ENCODE assay signal across 24 cellular contexts in genomic region chr13:28613562-28613961, GRCh38. TPM values are rescaled to one million over a fixed set of nuclear protein-coding genes. Genes with fewer than 3 reads are reported as not detected.
DNase-seq lines count a peak whose midpoint lies in the region; ATAC-seq and TF ChIP-seq lines count a peak whose summit lies in the region.
"Had no signal": no experiment of that assay in that cellular context is flagged by ENCODE, and none has a peak within 500 bp of the region (broad histone marks: within the 10 kb centered on the region; RNA-seq: fewer than 3 reads in every experiment).

No MANE protein-coding gene starts in this region.

- H3K36me3 ChIP-seq in GM23338 (ENCODE audit: insufficient read depth) (no peaks in the 10 kb centered on the region), colonic mucosa (no peaks in the 10 kb centered on the region)
- H3K36me3 ChIP-seq: SJSA1 had no signal

- no peaks in the 10 kb centered on the region for H3K36me3 Mint-ChIP-seq in GM23338 (ENCODE audit: low read depth)
- H3K36me3 Mint-ChIP-seq: CD14-positive monocyte had no signal

- H3K9me2 ChIP-seq in GM23338 (ENCODE audit: insufficient read depth): peaks cover 8% of the 10 kb centered on the region; the same call in 1 of the 2 replicates

- no peaks in the 10 kb centered on the region for H3K9me3 ChIP-seq in colonic mucosa
- H3K9me3 ChIP-seq: SJSA1 had no signal

- H3K4me1 Mint-ChIP-seq in GM23338: no peaks in the 10 kb centered on the region
- H3K4me1 Mint-ChIP-seq: B cell had no signal

- peak overlapping the region; percentile 69; the same call in 1 of the 2 replicates for H2AFZ ChIP-seq in GM23338

- no peaks in the 10 kb centered on the region; the same call in 2 of the 3 replicates for H3K9me3 Mint-ChIP-seq in GM23338
- H3K9me3 Mint-ChIP-seq: HFFc6 had no signal

- no peak overlapping the region for H3K27ac Mint-ChIP-seq in GM23338
- H3K27ac Mint-ChIP-seq: B cell, CD14-positive monocyte, HFFc6 had no signal

- H3K27ac ChIP-seq in GM23338 (ENCODE audit: low read depth): no peak overlapping the region
- no peak overlapping the region for H3K27ac ChIP-seq in colonic mucosa
- H3K27ac ChIP-seq: HL-60, SJSA1 had no signal

- no peaks in the 10 kb centered on the region for H4K20me1 ChIP-seq in GM23338 (replicated peaks; ENCODE audit: insufficient read depth)

- no peaks in the 10 kb centered on the region for H3F3A ChIP-seq in GM23338 (replicated peaks; ENCODE audit: low read depth)

- H3K79me2 ChIP-seq in GM23338 (replicated peaks; ENCODE audit: insufficient read depth): no peaks in the 10 kb centered on the region

- H3K27me3 Mint-ChIP-seq in GM23338 (ENCODE audit: insufficient read depth, low read depth, poor library complexity): no peaks in the 10 kb centered on the region

- no peak overlapping the region for H3K4me3 ChIP-seq in GM23338
- no peak overlapping the region for H3K4me3 ChIP-seq in colonic mucosa
- H3K4me3 ChIP-seq: SJSA1 had no signal

- DNase-seq in GM23338 (ENCODE audit: low spot score) (no peak), LoVo (ENCODE audit: low spot score) (peak; percentile 19), colonic mucosa (peak; percentile 21), kidney tubule cell (ENCODE audit: low spot score) (peak; percentile 46), Right ventricle myocardium superior (no peak), occipital lobe (lab: John Stamatoyannopoulos, UW) (no peak), putamen (ENCODE audit: low spot score) (no peak)
- DNase-seq: DMS53, GDM1, HFFc6, KG1, NCI-H1105 treated with DMSO at 0.1 percent for 48 hours, NCI-H1694, NCI-H2081, NCI-H2171, NCI-H524 treated with DMSO at 0.1 percent for 48 hours, NCI-H82, OCI-M1 had no signal

- intact Hi-C loops in colonic mucosa (cut with DNase I) (no loop called here), Right ventricle myocardium superior (cut with DNase I) (no loop called here)

- no peak overlapping the region for H3K4me3 Mint-ChIP-seq in GM23338
- H3K4me3 Mint-ChIP-seq: B cell, HFFc6 had no signal

- no peak overlapping the region for H3K4me2 ChIP-seq in GM23338

- H3K9ac ChIP-seq in colonic mucosa (ENCODE audit: low read depth in 2 of 2, low read length in 2 of 2): no peak overlapping the region

- no peaks in the 10 kb centered on the region for H3K4me1 ChIP-seq in GM23338 (ENCODE audit: insufficient read depth)
- no peaks in the 10 kb centered on the region for H3K4me1 ChIP-seq in colonic mucosa

- H3K27me3 ChIP-seq in GM23338 (ENCODE audit: insufficient read depth) (no peaks in the 10 kb centered on the region), colonic mucosa (no peaks in the 10 kb centered on the region)
- H3K27me3 ChIP-seq: SJSA1 had no signal

- ATAC-seq in GM23338 (no peak), HG03469 (IDR thresholded peaks at IDR 0.05; ENCODE audit: unreplicated experiment) (no peak), Right ventricle myocardium superior (ENCODE audit: poor library complexity) (no peak)
- ATAC-seq: HepG2 had no signal

- TF ChIP-seq CTCF in GM23338 (conservative IDR thresholded peaks at IDR 0.05; ENCODE audit: low read depth in 2 of 2) (no peak), colonic mucosa (IDR thresholded peaks at IDR 0.05) (no peak)

TF ChIP-seq in GM23338, 12 proteins besides CTCF, POLR2A, EP300 and RAD21 (continues in another document):
- no peak for TF ChIP-seq REST (IDR thresholded peaks at IDR 0.05; ENCODE audit: unreplicated experiment)
- no peak for TF ChIP-seq ZNF114 (CRISPR knock-in tag; IDR thresholded peaks at IDR 0.05)
- no peak for TF ChIP-seq NANOG (IDR thresholded peaks at IDR 0.05; ENCODE audit: borderline replicate concordance)
- TF ChIP-seq EZH2 (IDR thresholded peaks at IDR 0.05; ENCODE audit: low read depth, unreplicated experiment): no peak
- no peak for TF ChIP-seq POLR2AphosphoS5 (IDR thresholded peaks at IDR 0.05; ENCODE audit: low read depth)
- TF ChIP-seq ZNF331 (CRISPR knock-in tag; IDR thresholded peaks at IDR 0.05; ENCODE audit: low read depth): no peak
- no peak for TF ChIP-seq ZNF462 (CRISPR knock-in tag; IDR thresholded peaks at IDR 0.05)
- no peak for TF ChIP-seq STAT1 (IDR thresholded peaks at IDR 0.05; ENCODE audit: unreplicated experiment)

RNA-seq across cellular contexts. Expression of gene POMP, which starts 45.4 kb away (rescaled TPM):
- total RNA-seq in GM23338 (2014; rRNA removed; shearing (Covaris generic)): 92.6 and 95.9 TPM in 2 replicates
- 389 and 446 TPM in 2 replicates for polyA plus RNA-seq in GM23338 (2016; fragmentation: Nextera tagmentation; extraction: Ambion mirVana)
- 10 to 100 TPM; 82.0 to 94.1 TPM for total RNA-seq in colonic mucosa
- total RNA-seq in Right ventricle myocardium superior: 112 TPM
- total RNA-seq in occipital lobe: 43.2 TPM

Comparison
In these comparisons a context has a peak if more than half of its experiments do, and no peak if none do; other contexts are left out.
1. DNase-seq: peak in LoVo (single experiment), colonic mucosa (single experiment) and kidney tubule cell (single experiment); none in GM23338 (single experiment), Right ventricle myocardium superior (single experiment), occipital lobe (single experiment) and putamen (single experiment).